Comparison of ENCODE assay signal across 9 cellular contexts in genomic region chr15:70376929-70377691, GRCh38.
DNase-seq lines count a peak whose midpoint lies in the region; ATAC-seq and TF ChIP-seq lines count a peak whose summit lies in the region.
"Had no signal": no experiment of that assay in that cellular context is flagged by ENCODE, and none has a peak within 500 bp of the region (broad histone marks: within the 10 kb centered on the region; RNA-seq: fewer than 3 reads in every experiment).

No MANE protein-coding gene starts in this region.

- H3K4me3 Mint-ChIP-seq in activated CD8-positive, alpha-beta memory T cell treated with anti-CD3 and anti-CD28 coated beads, Interleukin-2, amount 10 ng/mL, durations not matched to agents 7 days and 5 days: no peak overlapping the region

- TF ChIP-seq CTCF in suprapubic skin (IDR thresholded peaks at IDR 0.05): no peak

- peaks cover 39% of the 10 kb centered on the region for H3K27me3 Mint-ChIP-seq in activated CD8-positive, alpha-beta memory T cell treated with anti-CD3 and anti-CD28 coated beads, Interleukin-2, amount 10 ng/mL, durations not matched to agents 7 days and 5 days

- no peak for TF ChIP-seq EP300 in suprapubic skin (IDR thresholded peaks at IDR 0.05)

- no peak for ATAC-seq in activated CD8-positive, alpha-beta memory T cell treated with anti-CD3 and anti-CD28 coated beads, Interleukin-2, amount 10 ng/mL, durations not matched to agents 7 days and 5 days
- ATAC-seq in GM19328 (IDR thresholded peaks at IDR 0.05; ENCODE audit: unreplicated experiment) (no peak), GM21515 (IDR thresholded peaks at IDR 0.05; ENCODE audit: unreplicated experiment) (no peak), GM18498 (IDR thresholded peaks at IDR 0.05; ENCODE audit: unreplicated experiment) (no peak)

- no peaks in the 10 kb centered on the region for H3K9me3 ChIP-seq in suprapubic skin

- peak overlapping the region; percentile 17 for H3K4me3 ChIP-seq in suprapubic skin

- H3K27me3 ChIP-seq in suprapubic skin: no peaks in the 10 kb centered on the region

- CTCF ChIA-PET in activated CD8-positive, alpha-beta memory T cell treated with anti-CD3 and anti-CD28 coated beads, Interleukin-2, amount 10 ng/mL, durations not matched to agents 7 days and 5 days (lab: Charles Lee): no interaction called here

- H3K4me1 Mint-ChIP-seq in activated CD8-positive, alpha-beta memory T cell treated with anti-CD3 and anti-CD28 coated beads, Interleukin-2, amount 10 ng/mL, durations not matched to agents 7 days and 5 days: no peaks in the 10 kb centered on the region

- TF ChIP-seq POLR2A in suprapubic skin (IDR thresholded peaks at IDR 0.05): no peak

- peaks cover 42% of the 10 kb centered on the region for H3K4me1 ChIP-seq in suprapubic skin

- WGBS in suprapubic skin: 9% methylated on average over 21 of the region's 21 CpGs

- no peak overlapping the region for H3K27ac ChIP-seq in suprapubic skin
- H3K27ac ChIP-seq: VCaP had no signal

- no peak overlapping the region for H3K27ac Mint-ChIP-seq in activated CD8-positive, alpha-beta memory T cell treated with anti-CD3 and anti-CD28 coated beads, Interleukin-2, amount 10 ng/mL, durations not matched to agents 7 days and 5 days

- peaks cover 3% of the 10 kb centered on the region for H3K9me3 Mint-ChIP-seq in activated CD8-positive, alpha-beta memory T cell treated with anti-CD3 and anti-CD28 coated beads, Interleukin-2, amount 10 ng/mL, durations not matched to agents 7 days and 5 days (ENCODE audit: low read depth)

- peak; percentile 27 for DNase-seq in activated CD8-positive, alpha-beta memory T cell treated with anti-CD3 and anti-CD28 coated beads, Interleukin-2, amount 10 ng/mL, durations not matched to agents 7 days and 5 days
- no peak for DNase-seq in activated CD8-positive, alpha-beta memory T cell treated with anti-CD3 and anti-CD28 coated beads, Interleukin-2, amount 50 U/mL, for 4 hours
- DNase-seq in astrocyte of the hippocampus (ENCODE audit: low read depth, low spot score) (peak; percentile 47), inferior parietal cortex (ENCODE audit: extremely low spot score) (peak; percentile 53), suprapubic skin (ENCODE audit: low spot score in 2 of 2) (peak; percentile 71 to 84)

- H3K36me3 Mint-ChIP-seq in activated CD8-positive, alpha-beta memory T cell treated with anti-CD3 and anti-CD28 coated beads, Interleukin-2, amount 10 ng/mL, durations not matched to agents 7 days and 5 days: no peaks in the 10 kb centered on the region

- H3K36me3 ChIP-seq in suprapubic skin: no peaks in the 10 kb centered on the region
